16 cellular contexts compared by ENCODE assay signal in genomic region chr11:954392-955144, GRCh38. TPM values are rescaled to one million over a fixed set of nuclear protein-coding genes. Genes with fewer than 3 reads are reported as not detected.
DNase-seq lines count a peak whose midpoint lies in the region; ATAC-seq and TF ChIP-seq lines count a peak whose summit lies in the region.
"Had no signal": no experiment of that assay in that cellular context is flagged by ENCODE, and none has a peak within 500 bp of the region (broad histone marks: within the 10 kb centered on the region; RNA-seq: fewer than 3 reads in every experiment).

No MANE protein-coding gene starts in this region.

- H3K36me3 ChIP-seq in NT2/D1 (ENCODE audit: insufficient read depth, insufficient read length, low read length) (peaks cover 49% of the 10 kb centered on the region), Karpas-422 (ENCODE audit: insufficient read depth, low read length) (no peaks in the 10 kb centered on the region)
- H3K36me3 ChIP-seq: ovary, uterus had no signal

- POLR2A ChIA-PET in activated CD8-positive, alpha-beta T cell treated with anti-CD3 and anti-CD28 coated beads for 36 hours (lab: Charles Lee), result no interaction called here
- POLR2A ChIA-PET in activated CD8-positive, alpha-beta T cell treated with anti-CD3 and anti-CD28 coated beads, Interleukin-2, amount 10 ng/mL, durations not matched to agents 7 days and 5 days (lab: Charles Lee), result no interaction called here

- no peak overlapping the region for H3K4me3 Mint-ChIP-seq in activated CD8-positive, alpha-beta T cell treated with anti-CD3 and anti-CD28 coated beads for 36 hours
- no peak overlapping the region for H3K4me3 Mint-ChIP-seq in activated CD8-positive, alpha-beta T cell treated with anti-CD3 and anti-CD28 coated beads, Interleukin-2, amount 10 ng/mL, durations not matched to agents 7 days and 5 days
- H3K4me3 Mint-ChIP-seq in effector memory CD8-positive, alpha-beta T cell, result no peak overlapping the region
- H3K4me3 Mint-ChIP-seq in progenitor cell of endocrine pancreas (ENCODE audit: low read depth), result no peak overlapping the region
- H3K4me3 Mint-ChIP-seq: activated T-cell treated with anti-CD3 and anti-CD28 coated beads, Interleukin-2, amount 50 U/mL, for 4 hours had no signal

- no peak for DNase-seq in activated CD8-positive, alpha-beta T cell treated with anti-CD3 and anti-CD28 coated beads for 36 hours
- no peak for DNase-seq in activated CD8-positive, alpha-beta T cell treated with anti-CD3 and anti-CD28 coated beads, Interleukin-2, amount 10 ng/mL, durations not matched to agents 7 days and 5 days
- DNase-seq in NT2/D1 (ENCODE audit: low read depth, low spot score) (no peak), progenitor cell of endocrine pancreas (ENCODE audit: low spot score, unreplicated experiment) (no peak), Karpas-422 (no peak)
- DNase-seq in effector memory CD8-positive, alpha-beta T cell, result no peak
- DNase-seq: activated T-cell treated with anti-CD3 and anti-CD28 coated beads, Interleukin-2, amount 50 U/mL, for 4 hours; hypothalamus; NCI-H2081 treated with DMSO at 0.1 percent for 48 hours; ovary; uterus had no signal

- no peak overlapping the region for H2AFZ ChIP-seq in Karpas-422 (ENCODE audit: low read length)

- H3K9ac ChIP-seq in NT2/D1 (ENCODE audit: insufficient read length, low read depth) (peak overlapping the region; percentile 58), Karpas-422 (ENCODE audit: low read length) (no peak overlapping the region)

- no peaks in the 10 kb centered on the region for H3K27me3 ChIP-seq in NT2/D1 (ENCODE audit: insufficient read depth, insufficient read length)
- no peaks in the 10 kb centered on the region for H3K27me3 ChIP-seq in Karpas-422 (ENCODE audit: low read length)
- H3K27me3 ChIP-seq: cardiac muscle cell, ovary, uterus had no signal

- H3K9me3 ChIP-seq in NT2/D1 (ENCODE audit: insufficient read depth, low read length) (peaks cover 7% of the 10 kb centered on the region; the same call in 1 of the 2 replicates), Karpas-422 (ENCODE audit: low read length) (no peaks in the 10 kb centered on the region)
- H3K9me3 ChIP-seq: ovary had no signal

- H3K4me1 ChIP-seq in NT2/D1 (ENCODE audit: insufficient read depth, insufficient read length), result peaks cover 8% of the 10 kb centered on the region
- no peaks in the 10 kb centered on the region for H3K4me1 ChIP-seq in Karpas-422 (ENCODE audit: low read length)

- peak overlapping the region; percentile 26 for H3K27ac Mint-ChIP-seq in activated CD8-positive, alpha-beta T cell treated with anti-CD3 and anti-CD28 coated beads for 36 hours
- no peak overlapping the region for H3K27ac Mint-ChIP-seq in activated CD8-positive, alpha-beta T cell treated with anti-CD3 and anti-CD28 coated beads, Interleukin-2, amount 10 ng/mL, durations not matched to agents 7 days and 5 days
- H3K27ac Mint-ChIP-seq in effector memory CD8-positive, alpha-beta T cell, result peak overlapping the region; percentile 2 to 72
- peak overlapping the region; percentile 56 for H3K27ac Mint-ChIP-seq in progenitor cell of endocrine pancreas

- no peak overlapping the region for H3K4me2 ChIP-seq in Karpas-422 (ENCODE audit: low read depth, low read length, poor library complexity, severe bottlenecking)

- ATAC-seq in activated CD8-positive, alpha-beta T cell treated with anti-CD3 and anti-CD28 coated beads for 36 hours, result no peak
- ATAC-seq in activated CD8-positive, alpha-beta T cell treated with anti-CD3 and anti-CD28 coated beads, Interleukin-2, amount 10 ng/mL, durations not matched to agents 7 days and 5 days, result no peak
- no peak for ATAC-seq in effector memory CD8-positive, alpha-beta T cell (replicated peaks)
- ATAC-seq in HG02840 (IDR thresholded peaks at IDR 0.05; ENCODE audit: low FRiP score, unreplicated experiment) (no peak), GM18861 (IDR thresholded peaks at IDR 0.05; ENCODE audit: unreplicated experiment) (no peak)
- ATAC-seq: activated T-cell treated with anti-CD3 and anti-CD28 coated beads, Interleukin-2, amount 50 U/mL, for 4 hours; SK-N-SH treated with all-trans-retinoic acid at 6 μM for 48 hours had no signal

- 0 out of 2 replicates have a peak, but pooled peaks cover 5% of the 10 kb centered on the region for H4K20me1 ChIP-seq in Karpas-422 (ENCODE audit: insufficient read depth, low read depth, low read length)

- peaks cover 3% of the 10 kb centered on the region for H3K9me3 Mint-ChIP-seq in activated CD8-positive, alpha-beta T cell treated with anti-CD3 and anti-CD28 coated beads for 36 hours
- no peaks in the 10 kb centered on the region for H3K9me3 Mint-ChIP-seq in activated CD8-positive, alpha-beta T cell treated with anti-CD3 and anti-CD28 coated beads, Interleukin-2, amount 10 ng/mL, durations not matched to agents 7 days and 5 days (ENCODE audit: insufficient read depth)
- H3K9me3 Mint-ChIP-seq in effector memory CD8-positive, alpha-beta T cell, result no peaks in the 10 kb centered on the region
- H3K9me3 Mint-ChIP-seq in progenitor cell of endocrine pancreas (ENCODE audit: low read depth), result peaks cover 3% of the 10 kb centered on the region
- H3K9me3 Mint-ChIP-seq: activated T-cell treated with anti-CD3 and anti-CD28 coated beads, Interleukin-2, amount 50 U/mL, for 4 hours had no signal

- peaks cover 20% of the 10 kb centered on the region for H3K4me1 Mint-ChIP-seq in activated CD8-positive, alpha-beta T cell treated with anti-CD3 and anti-CD28 coated beads for 36 hours (ENCODE audit: low read depth)
- peaks cover 3% of the 10 kb centered on the region for H3K4me1 Mint-ChIP-seq in activated CD8-positive, alpha-beta T cell treated with anti-CD3 and anti-CD28 coated beads, Interleukin-2, amount 10 ng/mL, durations not matched to agents 7 days and 5 days (ENCODE audit: low read depth)
- peaks cover 32 to 35% of the 10 kb centered on the region in 2 donors for H3K4me1 Mint-ChIP-seq in effector memory CD8-positive, alpha-beta T cell (ENCODE audit: low read depth in 2 of 2)
- H3K4me1 Mint-ChIP-seq in progenitor cell of endocrine pancreas (ENCODE audit: low read depth), result peaks cover 55% of the 10 kb centered on the region

- no peaks in the 10 kb centered on the region for H3K27me3 Mint-ChIP-seq in activated CD8-positive, alpha-beta T cell treated with anti-CD3 and anti-CD28 coated beads for 36 hours
- H3K27me3 Mint-ChIP-seq in activated CD8-positive, alpha-beta T cell treated with anti-CD3 and anti-CD28 coated beads, Interleukin-2, amount 10 ng/mL, durations not matched to agents 7 days and 5 days (ENCODE audit: low read depth), result no peaks in the 10 kb centered on the region
- no peaks in the 10 kb centered on the region for H3K27me3 Mint-ChIP-seq in effector memory CD8-positive, alpha-beta T cell
- no peaks in the 10 kb centered on the region for H3K27me3 Mint-ChIP-seq in progenitor cell of endocrine pancreas

- no peak overlapping the region for H3K27ac ChIP-seq in Karpas-422 (ENCODE audit: low read length)
- H3K27ac ChIP-seq: epithelial cell of prostate, ovary, uterus had no signal

- H3K36me3 Mint-ChIP-seq in activated CD8-positive, alpha-beta T cell treated with anti-CD3 and anti-CD28 coated beads for 36 hours (ENCODE audit: low read depth), result peaks cover 8% of the 10 kb centered on the region
- H3K36me3 Mint-ChIP-seq in activated CD8-positive, alpha-beta T cell treated with anti-CD3 and anti-CD28 coated beads, Interleukin-2, amount 10 ng/mL, durations not matched to agents 7 days and 5 days (ENCODE audit: low read depth), result peaks cover 6% of the 10 kb centered on the region
- H3K36me3 Mint-ChIP-seq in effector memory CD8-positive, alpha-beta T cell (ENCODE audit: insufficient read depth), result peaks cover 12% of the 10 kb centered on the region
- peaks cover 3% of the 10 kb centered on the region for H3K36me3 Mint-ChIP-seq in progenitor cell of endocrine pancreas (ENCODE audit: insufficient read depth)

- H3K4me3 ChIP-seq in NT2/D1 (ENCODE audit: insufficient read length, low read depth) (no peak overlapping the region), Karpas-422 (ENCODE audit: low read length) (no peak overlapping the region)
- H3K4me3 ChIP-seq: cardiac muscle cell, ovary, uterus had no signal

- no peak for TF ChIP-seq CTCF in activated CD8-positive, alpha-beta T cell treated with anti-CD3 and anti-CD28 coated beads for 36 hours (IDR thresholded peaks at IDR 0.05)
- TF ChIP-seq CTCF in progenitor cell of endocrine pancreas (IDR thresholded peaks at IDR 0.05; ENCODE audit: unreplicated experiment), result no peak

- CTCF ChIA-PET in activated CD8-positive, alpha-beta T cell treated with anti-CD3 and anti-CD28 coated beads for 36 hours (lab: Charles Lee), result interaction anchor here (1.2 kb wide), 1 partner anchor 106 kb away, joined by 5 read pairs; no protein-coding TSS in a partner anchor
- CTCF ChIA-PET in activated CD8-positive, alpha-beta T cell treated with anti-CD3 and anti-CD28 coated beads, Interleukin-2, amount 10 ng/mL, durations not matched to agents 7 days and 5 days (lab: Charles Lee), result no interaction called here

- H3K9me2 ChIP-seq in Karpas-422 (replicated peaks; ENCODE audit: insufficient read depth, low read length), result no peaks in the 10 kb centered on the region

- peaks cover 71% of the 10 kb centered on the region for H3K79me2 ChIP-seq in Karpas-422 (ENCODE audit: low read length)

- intact Hi-C loops in activated CD8-positive, alpha-beta T cell treated with anti-CD3 and anti-CD28 coated beads for 36 hours (cut with micrococcal nuclease), result no loop called here

RNA-seq across cellular contexts. Expression of gene AP2A2, which starts 28.9 kb away (rescaled TPM):
- total RNA-seq in activated CD8-positive, alpha-beta T cell treated with anti-CD3 and anti-CD28 coated beads for 36 hours, result 10 to 100 TPM; 34.0 to 34.6 TPM
- 10 to 100 TPM; 40.1 to 54.0 TPM for total RNA-seq in activated CD8-positive, alpha-beta T cell treated with anti-CD3 and anti-CD28 coated beads, Interleukin-2, amount 10 ng/mL, durations not matched to agents 7 days and 5 days
- total RNA-seq in progenitor cell of endocrine pancreas, result 86.6 and 88.8 TPM in 2 replicates
- total RNA-seq in Karpas-422 (2014; rRNA removed; shearing (Covaris generic); ENCODE audit: low replicate concordance), result 20.0 and 34.6 TPM in 2 replicates

RNA-seq across cellular contexts. Expression of gene CHID1, which starts 44.0 kb away (rescaled TPM):
- 10 to 100 TPM; 69.8 to 72.0 TPM for total RNA-seq in activated CD8-positive, alpha-beta T cell treated with anti-CD3 and anti-CD28 coated beads for 36 hours
- 10 to 100 TPM; 46.1 to 48.4 TPM for total RNA-seq in activated CD8-positive, alpha-beta T cell treated with anti-CD3 and anti-CD28 coated beads, Interleukin-2, amount 10 ng/mL, durations not matched to agents 7 days and 5 days
- 79.1 and 87.0 TPM in 2 replicates for total RNA-seq in progenitor cell of endocrine pancreas
- total RNA-seq in Karpas-422 (2014; rRNA removed; shearing (Covaris generic); ENCODE audit: low replicate concordance), result 32.8 and 43.7 TPM in 2 replicates
